Comparison of ENCODE assay signal across 9 cellular contexts in genomic region chr15:69755571-69756310, GRCh38.
DNase-seq lines count a peak whose midpoint lies in the region; ATAC-seq, FAIRE-seq and TF ChIP-seq lines count a peak whose summit lies in the region.
"Had no signal": no experiment of that assay in that cellular context is flagged by ENCODE, and none has a peak within 500 bp of the region (broad histone marks: within the 10 kb centered on the region; RNA-seq: fewer than 3 reads in every experiment).

No MANE protein-coding gene starts in this region.

- peak; percentile 97 for FAIRE-seq in GM12892 (lab: Jason Lieb, UNC)

- H3K36me3 ChIP-seq in H7 (replicated peaks; ENCODE audit: control insufficient read depth, insufficient read depth, low read length) = no peaks in the 10 kb centered on the region

- H3K4me1 Mint-ChIP-seq in natural killer cell = peaks cover 67 to 71% of the 10 kb centered on the region in 2 donors

- H3K27me3 Mint-ChIP-seq in natural killer cell (ENCODE audit: low read depth in 2 of 2) = peaks cover 60 to 73% of the 10 kb centered on the region in 2 donors

- H3K4me3 ChIP-seq in H7 (ENCODE audit: insufficient read depth, low read depth, low read length) = no peak overlapping the region
- H3K4me3 ChIP-seq in NB4 (ENCODE audit: low read depth, low read length) = no peak overlapping the region

- no peak for TF ChIP-seq CTCF in NB4 (IDR thresholded peaks at IDR 0.05; ENCODE audit: low read depth, low read length)
- no peak for TF ChIP-seq CTCF in natural killer cell (IDR thresholded peaks at IDR 0.05)

- H3K9me3 Mint-ChIP-seq in natural killer cell = peaks cover 0 to 9% of the 10 kb centered on the region in 2 donors

- TF ChIP-seq POLR2A in GM12892 (IDR thresholded peaks at IDR 0.05; ENCODE audit: low read depth, low read length) = no peak
- TF ChIP-seq POLR2A in NB4 (IDR thresholded peaks at IDR 0.05; ENCODE audit: extremely low read depth, insufficient read length) = no peak

- peak; percentile 45 for DNase-seq in GM12892 (ENCODE audit: insufficient read length)
- DNase-seq in H7 = peak; percentile 48
- peak; percentile 95 for DNase-seq in NB4 (ENCODE audit: low read depth)
- DNase-seq in activated T-cell treated with anti-CD3 and anti-CD28 coated beads for 24 hours (ENCODE audit: low read depth) = peak; percentile 78
- peak; percentile 34 for DNase-seq in natural killer cell
- no peak for DNase-seq in DMS79 (lab: John Stamatoyannopoulos, UW)
- DNase-seq in NCI-H2081 treated with DMSO at 0.1 percent for 48 hours (lab: John Stamatoyannopoulos, UW) = no peak
- no peak for DNase-seq in GOT3 (lab: John Stamatoyannopoulos, UW)

- peak overlapping the region; percentile 85 for H3K4me3 Mint-ChIP-seq in natural killer cell

- no peaks in the 10 kb centered on the region for H3K27me3 ChIP-seq in H7 (ENCODE audit: control insufficient read depth, insufficient read depth, low read length)

- peak overlapping the region; percentile 73 to 84 for H3K27ac Mint-ChIP-seq in natural killer cell

- peaks cover 11% of the 10 kb centered on the region for H3K36me3 Mint-ChIP-seq in natural killer cell

- intact Hi-C loops in natural killer cell (cut with micrococcal nuclease) = loop anchor here (1.0 kb wide), 1 partner anchor 41 kb away; no protein-coding TSS in a partner anchor

- ATAC-seq in natural killer cell = peak; percentile 45 to 59 (median 58)
- ATAC-seq: HCT116 had no signal

Comparison
In these comparisons a context has a peak if more than half of its experiments do, and no peak if none do; other contexts are left out.
1. DNase-seq: peak in GM12892 (single experiment), H7 (single experiment), NB4 (single experiment), activated T-cell treated with anti-CD3 and anti-CD28 coated beads for 24 hours (single experiment) and natural killer cell (single experiment); none in DMS79 (single experiment), NCI-H2081 treated with DMSO at 0.1 percent for 48 hours (single experiment) and GOT3 (single experiment).